8 cellular contexts compared by ENCODE assay signal in genomic region chrX:39149761-39150160, GRCh38.
A peak's percentile ranks its signal among the peaks of the same experiment; 100 is the strongest.
DNase-seq lines count a peak whose midpoint lies in the region; ATAC-seq and TF ChIP-seq lines count a peak whose summit lies in the region.

No MANE protein-coding gene starts in this region.

- H3K9me3 Mint-ChIP-seq in activated naive CD8-positive, alpha-beta T cell treated with anti-CD3 and anti-CD28 coated beads for 36 hours = no peaks in the 10 kb centered on the region

- no peaks in the 10 kb centered on the region for H3K4me1 ChIP-seq in right cardiac atrium (ENCODE audit: control insufficient read depth, insufficient read depth, low read length)
- peaks cover 4 to 11% of the 10 kb centered on the region in 2 donors for H3K4me1 ChIP-seq in gastrocnemius medialis

- 16% methylated on average over 8 of the region's 8 CpGs for WGBS in right cardiac atrium

- no peak overlapping the region for H3K27ac Mint-ChIP-seq in activated naive CD8-positive, alpha-beta T cell treated with anti-CD3 and anti-CD28 coated beads for 36 hours

- H3K4me1 Mint-ChIP-seq in activated naive CD8-positive, alpha-beta T cell treated with anti-CD3 and anti-CD28 coated beads for 36 hours = peaks cover 2% of the 10 kb centered on the region

- H3K27me3 Mint-ChIP-seq in activated naive CD8-positive, alpha-beta T cell treated with anti-CD3 and anti-CD28 coated beads for 36 hours = no peaks in the 10 kb centered on the region

- no peaks in the 10 kb centered on the region for H3K36me3 ChIP-seq in gastrocnemius medialis

- H3K9me3 ChIP-seq in right cardiac atrium (ENCODE audit: control insufficient read depth, low read length) (no peaks in the 10 kb centered on the region), gastrocnemius medialis (no peaks in the 10 kb centered on the region)

- H3K4me3 Mint-ChIP-seq in activated naive CD8-positive, alpha-beta T cell treated with anti-CD3 and anti-CD28 coated beads for 36 hours = no peak overlapping the region

- H3K27me3 ChIP-seq in right cardiac atrium (ENCODE audit: control insufficient read depth, insufficient read depth) (no peaks in the 10 kb centered on the region), gastrocnemius medialis (no peaks in the 10 kb centered on the region)

- H3K4me3 ChIP-seq in right cardiac atrium (ENCODE audit: low read length) (no peak overlapping the region), gastrocnemius medialis (no peak overlapping the region)

- no peak for TF ChIP-seq POLR2A in gastrocnemius medialis (IDR thresholded peaks at IDR 0.05)

- TF ChIP-seq CTCF in gastrocnemius medialis (IDR thresholded peaks at IDR 0.05 in 4 of 5, conservative IDR thresholded peaks at IDR 0.05 in 1 of 5) = peak; percentile 34 to 70 (median 67)

- H3K36me3 Mint-ChIP-seq in activated naive CD8-positive, alpha-beta T cell treated with anti-CD3 and anti-CD28 coated beads for 36 hours = no peaks in the 10 kb centered on the region

- in situ Hi-C loops in gastrocnemius medialis (cut with MboI; ENCODE audit: low sequenced_read_pairs in 4 of 4) = loop anchor here in 3 of 4 donors (10.0 to 25.0 kb wide), 4 partner anchors 155 to 395 kb away; no protein-coding TSS in a partner anchor

- ATAC-seq in right cardiac atrium (peak; percentile 73 to 75), gastrocnemius medialis (peak; percentile 65 to 88), HG03354 (IDR thresholded peaks at IDR 0.05; ENCODE audit: poor library complexity, severe bottlenecking, unreplicated experiment) (no peak)

- DNase-seq in CD1c-positive myeloid dendritic cell (ENCODE audit: extremely low spot score) = peak; percentile 67
- peak; percentile 9 for DNase-seq in HPDE6-E6E7 (ENCODE audit: extremely low spot score)
- peak; percentile 58 for DNase-seq in RPMI7951 (ENCODE audit: low read depth)
- DNase-seq in activated naive CD8-positive, alpha-beta T cell treated with anti-CD3 and anti-CD28 coated beads for 36 hours = peak; percentile 26
- DNase-seq in right cardiac atrium = peak; percentile 71 to 93 (median 87)
- DNase-seq in gastrocnemius medialis = peak; percentile 27 to 63
- DNase-seq in cerebellum (ENCODE audit: low spot score) = no peak

- intact Hi-C loops in right cardiac atrium (cut with DNase I) = loop anchor here (10.0 kb wide), 3 partner anchors 345 to 395 kb away; partner anchors contain the start of gene MID1IP1 (in 1 of the 4)
- intact Hi-C loops in gastrocnemius medialis (cut with DNase I; ENCODE audit: low total_unique reads) = loop anchor here (2.0 to 5.0 kb wide), 4 partner anchors 82 to 397 kb away; partner anchors contain the start of gene MID1IP1

- H3K27ac ChIP-seq in right cardiac atrium (ENCODE audit: low read length) = no peak overlapping the region
- H3K27ac ChIP-seq in gastrocnemius medialis = no peak overlapping the region
